Comparison of ENCODE assay signal across 8 cellular contexts in the genomic region with DNA sequence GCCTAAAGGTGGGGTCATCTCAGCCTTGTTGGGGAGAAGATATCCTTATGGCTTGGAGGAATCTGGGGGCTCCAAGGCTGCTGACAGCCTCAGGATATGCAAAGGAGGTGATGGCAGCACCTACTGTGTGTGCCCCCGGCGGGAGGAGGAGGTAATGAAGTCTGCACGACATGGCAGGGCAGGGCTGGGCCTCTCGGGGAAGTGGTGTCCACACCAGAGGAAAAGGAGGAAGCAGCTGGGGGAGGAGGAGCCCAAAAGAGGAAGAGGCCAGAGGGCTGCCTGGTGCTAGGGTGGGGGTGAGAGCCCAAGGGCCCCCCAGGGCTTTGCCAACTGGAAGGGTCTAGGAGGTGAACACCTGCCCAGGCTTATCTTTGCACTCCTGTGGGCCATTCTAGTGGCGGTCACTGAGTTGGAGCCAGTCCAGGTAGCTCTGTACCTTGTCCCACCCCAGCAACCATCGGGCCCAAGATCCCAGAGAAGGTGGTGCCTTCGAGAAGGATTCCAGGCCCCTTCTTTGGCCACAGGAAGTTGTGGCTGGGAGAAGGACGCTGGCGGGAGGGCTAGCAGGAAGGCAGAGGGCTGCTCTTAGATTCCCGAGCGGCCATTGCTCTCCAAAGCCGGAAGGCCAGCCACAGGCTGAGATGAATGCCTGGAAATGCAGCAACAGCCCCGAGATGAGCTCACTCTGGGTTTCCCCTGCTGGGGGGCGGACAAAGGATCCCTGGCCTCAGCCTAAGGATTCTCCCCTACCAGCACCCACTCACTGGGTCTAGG. TPM values are rescaled to one million over a fixed set of nuclear protein-coding genes. Genes with fewer than 3 reads are reported as not detected.
DNase-seq lines count a peak whose midpoint lies in the region; ATAC-seq and TF ChIP-seq lines count a peak whose summit lies in the region.

No MANE protein-coding gene starts in this region.

- TF ChIP-seq CTCF in DOHH2 (IDR thresholded peaks at IDR 0.05; ENCODE audit: low read depth, low read length, poor library complexity, severe bottlenecking) (peak; percentile 24), mammary epithelial cell (conservative IDR thresholded peaks at IDR 0.05 in 1 of 2, IDR thresholded peaks at IDR 0.05 in 1 of 2; ENCODE audit: extremely low read depth in 1 of 2, insufficient read depth in 1 of 2, low read depth in 1 of 2, low read length in 2 of 2) (no peak), stomach (IDR thresholded peaks at IDR 0.05) (no peak)

- H3K4me3 ChIP-seq in DOHH2 (ENCODE audit: low read length) (peak overlapping the region; percentile 44), mammary epithelial cell (replicated peaks in 1 of 3; ENCODE audit: insufficient read depth in 1 of 3, low read depth in 2 of 3, low read length in 3 of 3) (no peak overlapping the region), stomach (peak overlapping the region in 2 of 4 donors; percentile 17 to 19)

- H3K79me2 ChIP-seq in DOHH2 (ENCODE audit: control insufficient read depth, low read length) (peaks cover 92% of the 10 kb centered on the region), mammary epithelial cell (ENCODE audit: insufficient read depth, low read length) (peaks cover 88% of the 10 kb centered on the region)

- intact Hi-C loops in mammary epithelial cell (cut with micrococcal nuclease) (no loop called here), stomach (cut with DNase I; ENCODE audit: low total_unique reads) (no loop called here)

- in situ Hi-C loops in mammary epithelial cell (cut with MboI; ENCODE audit: low sequenced_read_pairs in 2 of 2), result no loop called here

- dilution Hi-C loops in mammary epithelial cell (cut with HindIII; ENCODE audit: low sequenced_read_pairs), result loop anchor here (5.0 kb wide), 2 partner anchors 51 to 89 kb away; a partner anchor contains a TSS

- no peaks in the 10 kb centered on the region for H3K27me3 ChIP-seq in DOHH2 (ENCODE audit: control insufficient read depth, low read length)
- H3K27me3 ChIP-seq in mammary epithelial cell (ENCODE audit: insufficient read depth, low read length), result no peaks in the 10 kb centered on the region
- H3K27me3 ChIP-seq in stomach, result no peaks in the 10 kb centered on the region

- 31% methylated on average over 14 of the region's 14 CpGs for WGBS in mammary epithelial cell (ENCODE audit: low coverage, missing lambda C conversion rate)
- WGBS in stomach, 5 donors, result 26 to 38% (median 36%) methylated on average over 9 to 14 of the region's 14 CpGs

- H2AFZ ChIP-seq in mammary epithelial cell (ENCODE audit: low read depth, low read length), result peak overlapping the region; percentile 20

- peaks cover 49% of the 10 kb centered on the region for H3K36me3 ChIP-seq in DOHH2 (ENCODE audit: control insufficient read depth, low read length)
- no peaks in the 10 kb centered on the region for H3K36me3 ChIP-seq in mammary epithelial cell (ENCODE audit: insufficient read depth, low read length)
- peaks cover 0 to 10% (median 3%) of the 10 kb centered on the region in 4 donors for H3K36me3 ChIP-seq in stomach

- peak overlapping the region; percentile 60 for H3K4me2 ChIP-seq in DOHH2 (ENCODE audit: low read length)
- H3K4me2 ChIP-seq in mammary epithelial cell (ENCODE audit: insufficient read depth, low read depth, low read length), result peak overlapping the region; percentile 21

- CTCF ChIA-PET in mammary epithelial cell (lab: Charles Lee; ENCODE audit: low non-redundant PET), result no interaction called here

- peaks cover 19% of the 10 kb centered on the region for H3F3A ChIP-seq in DOHH2 (ENCODE audit: control insufficient read depth, insufficient read depth)

- ATAC-seq in left lobe of liver (peak; percentile 2), HG03139 (IDR thresholded peaks at IDR 0.05; ENCODE audit: unreplicated experiment) (no peak), HG02678 (IDR thresholded peaks at IDR 0.05; ENCODE audit: unreplicated experiment) (no peak)

- no peaks in the 10 kb centered on the region for H3K9me3 ChIP-seq in DOHH2 (ENCODE audit: control insufficient read depth, insufficient read depth, low read length)
- no peaks in the 10 kb centered on the region for H3K9me3 ChIP-seq in mammary epithelial cell (replicated peaks; ENCODE audit: insufficient read depth, low read length)
- no peaks in the 10 kb centered on the region for H3K9me3 ChIP-seq in stomach

- peaks cover 81% of the 10 kb centered on the region for H3K4me1 ChIP-seq in DOHH2 (ENCODE audit: control insufficient read depth, low read length)
- H3K4me1 ChIP-seq in mammary epithelial cell (ENCODE audit: insufficient read depth, low read length), result peaks cover 73% of the 10 kb centered on the region
- H3K4me1 ChIP-seq in stomach, result peaks cover 91 to 100% (median 98%) of the 10 kb centered on the region in 4 donors

- H3K9me2 ChIP-seq in DOHH2 (replicated peaks; ENCODE audit: control insufficient read depth, low read length), result no peaks in the 10 kb centered on the region

- DNase-seq in RPMI7951 (ENCODE audit: low read depth) (peak; percentile 85), mammary epithelial cell (peak; percentile 69), left lobe of liver (ENCODE audit: low spot score) (no peak), stomach (peak; percentile 50), NCI-H748 (lab: John Stamatoyannopoulos, UW; ENCODE audit: unreplicated experiment) (no peak)

- no peak for TF ChIP-seq POLR2A in stomach (IDR thresholded peaks at IDR 0.05)

- BruUV-seq in mammary epithelial cell (replicated peaks; lab: Mats Ljungman, UMichigan), result no TSS peak

- H3K27ac ChIP-seq in DOHH2 (ENCODE audit: low read depth, low read length) (peak overlapping the region; percentile 58), mammary epithelial cell (ENCODE audit: insufficient read depth, low read depth, low read length) (peak overlapping the region; percentile 58), stomach (peak overlapping the region; percentile 22 to 97 (median 90))

- no peak overlapping the region for H3K9ac ChIP-seq in mammary epithelial cell (ENCODE audit: insufficient read depth, low read length)

- TF ChIP-seq EP300 in stomach (IDR thresholded peaks at IDR 0.05), result no peak

- H4K20me1 ChIP-seq in DOHH2 (ENCODE audit: control insufficient read depth, insufficient read depth, low read depth, low read length) (peaks cover 23% of the 10 kb centered on the region; the same call in 1 of the 2 replicates), mammary epithelial cell (ENCODE audit: insufficient read depth, low read length) (no peaks in the 10 kb centered on the region)

RNA-seq across cellular contexts. Expression of a gene that starts 7.0 kb away (rescaled TPM):
- 302 and 305 TPM in 2 replicates for total RNA-seq in RPMI7951 (2014; rRNA removed; shearing (Covaris generic))
- total RNA-seq in mammary epithelial cell (100 to 1,000 TPM; 176 to 235 TPM), left lobe of liver (115 TPM), stomach (100 to 1,000 TPM in 2 of 5 donors, 10 to 100 TPM in 3; 73.7 to 211 (median 98.5) TPM)
- polyA plus RNA-seq in mammary epithelial cell (511 TPM), stomach (10 to 100 TPM; 61.1 to 73.5 (median 68.3) TPM)
- 320 TPM for polyA minus RNA-seq in mammary epithelial cell

RNA-seq across cellular contexts. Expression of a gene that starts 26.0 kb away (rescaled TPM):
- total RNA-seq in RPMI7951 (2014; rRNA removed; shearing (Covaris generic)), result 3.1 and 5.6 TPM in 2 replicates
- total RNA-seq in mammary epithelial cell (10 to 100 TPM in 1 of 2 donors, 1 to 10 TPM in 1; 4.3 to 15.5 TPM), left lobe of liver (5.7 TPM), stomach (100 to 1,000 TPM in 4 of 5 donors, 10 to 100 TPM in 1; 53.6 to 310 (median 129) TPM)
- polyA plus RNA-seq in mammary epithelial cell (8.4 TPM), stomach (10 to 100 TPM; 40.1 to 79.9 (median 42.0) TPM)
- polyA minus RNA-seq in mammary epithelial cell, result 0.31 TPM

RNA-seq across cellular contexts. Expression of a gene that starts 35.9 kb away (rescaled TPM):
- not detected in 2 replicates for total RNA-seq in RPMI7951 (2014; rRNA removed; shearing (Covaris generic))
- total RNA-seq in mammary epithelial cell, result under 1 TPM in 1 of 2 donors, not detected in 1; 0.19 TPM
- 0.05 TPM for polyA plus RNA-seq in mammary epithelial cell
- not detected for polyA minus RNA-seq in mammary epithelial cell
- not detected for total RNA-seq in left lobe of liver
- total RNA-seq in stomach, result not detected
- under 1 TPM in 2 of 3 donors, not detected in 1; 0.31 to 0.58 TPM for polyA plus RNA-seq in stomach

RNA-seq across cellular contexts. Expression of a gene that starts 37.9 kb away (rescaled TPM):
- total RNA-seq in RPMI7951 (2014; rRNA removed; shearing (Covaris generic)), result not detected in 2 replicates
- total RNA-seq in mammary epithelial cell (under 1 TPM in 1 of 2 donors, not detected in 1; 0.67 TPM), left lobe of liver (242 TPM), stomach (1 to 10 TPM in 1 of 5 donors, not detected in 4; 3.1 TPM)
- polyA plus RNA-seq in mammary epithelial cell (0.06 TPM), stomach (1 to 10 TPM in 1 of 3 donors, under 1 TPM in 2; 0.15 to 1.1 (median 0.93) TPM)
- not detected for polyA minus RNA-seq in mammary epithelial cell

RNA-seq across cellular contexts. Expression of a gene that starts 49.3 kb away (rescaled TPM):
- total RNA-seq in RPMI7951 (2014; rRNA removed; shearing (Covaris generic)), result 97.9 and 116 TPM in 2 replicates
- total RNA-seq in mammary epithelial cell (100 to 1,000 TPM in 1 of 2 donors, 10 to 100 TPM in 1; 65.5 to 117 TPM), left lobe of liver (63.8 TPM), stomach (100 to 1,000 TPM in 3 of 5 donors, 10 to 100 TPM in 2; 69.9 to 254 (median 193) TPM)
- polyA plus RNA-seq in mammary epithelial cell (122 TPM), stomach (100 to 1,000 TPM in 2 of 3 donors, 10 to 100 TPM in 1; 98.1 to 118 (median 108) TPM)
- 94.5 TPM for polyA minus RNA-seq in mammary epithelial cell

Comparison
In these comparisons a context has a peak if more than half of its experiments do, and no peak if none do; other contexts are left out.
1. DNase-seq: peak in RPMI7951 (single experiment), mammary epithelial cell (single experiment) and stomach (single experiment); none in left lobe of liver (single experiment) and NCI-H748 (single experiment).
2. Peak in every context shown above with its lines, with median percentiles within 50 percentile points of each other: H3K27ac ChIP-seq.